11 cellular contexts compared by ENCODE assay signal in genomic region chr9:92534199-92535159, GRCh38. TPM values are rescaled to one million over a fixed set of nuclear protein-coding genes. Genes with fewer than 3 reads are reported as not detected.
A peak's percentile ranks its signal among the peaks of the same experiment; 100 is the strongest.
DNase-seq lines count a peak whose midpoint lies in the region; ATAC-seq, FAIRE-seq and TF ChIP-seq lines count a peak whose summit lies in the region.
"Had no signal": no experiment of that assay in that cellular context is flagged by ENCODE, and none has a peak within 500 bp of the region (broad histone marks: within the 10 kb centered on the region; RNA-seq: fewer than 3 reads in every experiment).

No MANE protein-coding gene starts in this region.

- peak overlapping the region in 1 of 4 donors; percentile 4 for H3K27ac ChIP-seq in transverse colon
- H3K27ac ChIP-seq in CD8-positive, alpha-beta memory T cell (ENCODE audit: low read depth, low read length) = no peak overlapping the region
- H3K27ac ChIP-seq: parathyroid adenoma had no signal

- peak; percentile 90 for FAIRE-seq in GM12891 (lab: Jason Lieb, UNC)

- TF ChIP-seq POLR2A in GM12891 (IDR thresholded peaks at IDR 0.05; ENCODE audit: low read depth, low read length) = no peak
- TF ChIP-seq POLR2A in transverse colon (IDR thresholded peaks at IDR 0.05) = no peak
- TF ChIP-seq POLR2A in lower leg skin (IDR thresholded peaks at IDR 0.05) = no peak

- peaks cover 0 to 2% (median 0%) of the 10 kb centered on the region in 5 donors for H3K9me3 Mint-ChIP-seq in CD8-positive, alpha-beta memory T cell
- H3K9me3 Mint-ChIP-seq: activated naive CD4-positive, alpha-beta T cell treated with anti-CD3 and anti-CD28 coated beads, Interleukin-2, amount 50 U/mL, for 24 hours had no signal

- H3K4me3 Mint-ChIP-seq in CD8-positive, alpha-beta memory T cell = peak overlapping the region in 1 of 7 donors; percentile 14
- H3K4me3 Mint-ChIP-seq: activated naive CD4-positive, alpha-beta T cell treated with anti-CD3 and anti-CD28 coated beads, Interleukin-2, amount 50 U/mL, for 24 hours; stimulated activated naive CD8-positive, alpha-beta T cell treated with anti-CD3 and anti-CD28 coated beads, Interleukin-15, Interleukin-2, amounts not matched to agents 100 ng/mL and 50 ng/mL, for 24 hours had no signal

- no peak overlapping the region for H3K27ac Mint-ChIP-seq in CD8-positive, alpha-beta memory T cell
- H3K27ac Mint-ChIP-seq: stimulated activated naive CD8-positive, alpha-beta T cell treated with anti-CD3 and anti-CD28 coated beads, Interleukin-15, Interleukin-2, amounts not matched to agents 100 ng/mL and 50 ng/mL, for 24 hours had no signal

- peaks cover 0 to 6% (median 3%) of the 10 kb centered on the region in 3 donors for H3K36me3 Mint-ChIP-seq in CD8-positive, alpha-beta memory T cell

- H3K36me3 ChIP-seq in transverse colon = no peaks in the 10 kb centered on the region
- no peaks in the 10 kb centered on the region for H3K36me3 ChIP-seq in CD8-positive, alpha-beta memory T cell (ENCODE audit: insufficient read depth, low read length)

- no peaks in the 10 kb centered on the region for H3K27me3 ChIP-seq in transverse colon
- no peaks in the 10 kb centered on the region for H3K27me3 ChIP-seq in CD8-positive, alpha-beta memory T cell (ENCODE audit: insufficient read depth, low read length, poor library complexity, severe bottlenecking)

- TF ChIP-seq CTCF in choroid plexus epithelial cell (conservative IDR thresholded peaks at IDR 0.05; ENCODE audit: low read depth, low read length) (no peak), transverse colon (IDR thresholded peaks at IDR 0.05) (no peak), lower leg skin (IDR thresholded peaks at IDR 0.05) (no peak)

- POLR2A ChIA-PET in CD8-positive, alpha-beta memory T cell (lab: Charles Lee) = no interaction called here

- no peaks in the 10 kb centered on the region for H3K27me3 Mint-ChIP-seq in CD8-positive, alpha-beta memory T cell
- H3K27me3 Mint-ChIP-seq: activated naive CD4-positive, alpha-beta T cell treated with anti-CD3 and anti-CD28 coated beads, Interleukin-2, amount 50 U/mL, for 24 hours; stimulated activated naive CD8-positive, alpha-beta T cell treated with anti-CD3 and anti-CD28 coated beads, Interleukin-15, Interleukin-2, amounts not matched to agents 100 ng/mL and 50 ng/mL, for 24 hours had no signal

- peak; percentile 58 for ATAC-seq in HG03432 (IDR thresholded peaks at IDR 0.05; ENCODE audit: unreplicated experiment)

- CTCF ChIA-PET in CD8-positive, alpha-beta memory T cell (lab: Charles Lee) = no interaction called here

- H3K4me1 Mint-ChIP-seq in CD8-positive, alpha-beta memory T cell = no peaks in the 10 kb centered on the region
- H3K4me1 Mint-ChIP-seq: activated naive CD4-positive, alpha-beta T cell treated with anti-CD3 and anti-CD28 coated beads, Interleukin-2, amount 50 U/mL, for 24 hours had no signal

- no peak for TF ChIP-seq EP300 in transverse colon (IDR thresholded peaks at IDR 0.05; ENCODE audit: low read depth)

- H3K4me1 ChIP-seq in transverse colon = no peaks in the 10 kb centered on the region
- no peaks in the 10 kb centered on the region for H3K4me1 ChIP-seq in CD8-positive, alpha-beta memory T cell (ENCODE audit: insufficient read depth, low read length)
- H3K4me1 ChIP-seq: parathyroid adenoma had no signal

- DNase-seq in GM12891 (ENCODE audit: insufficient read length, low spot score) (no peak), choroid plexus epithelial cell (ENCODE audit: low read depth) (peak; percentile 26), pons (ENCODE audit: low spot score) (peak; percentile 14), transverse colon (no peak), lower leg skin (ENCODE audit: low spot score in 2 of 2) (no peak)
- DNase-seq in activated effector memory CD4-positive, alpha-beta T cell treated with anti-CD3 and anti-CD28 coated beads, Interleukin-2, amount 50 U/mL, for 16 hours = no peak
- no peak for DNase-seq in CD8-positive, alpha-beta memory T cell

- intact Hi-C loops in transverse colon (cut with DNase I; ENCODE audit: low total_unique reads) (no loop called here), lower leg skin (cut with DNase I; ENCODE audit: low total_unique reads) (no loop called here)

- peak overlapping the region; percentile 44 for H3K4me3 ChIP-seq in choroid plexus epithelial cell (ENCODE audit: low read depth, low read length)
- H3K4me3 ChIP-seq in transverse colon = no peak overlapping the region
- no peak overlapping the region for H3K4me3 ChIP-seq in CD8-positive, alpha-beta memory T cell (ENCODE audit: low read length)
- no peak overlapping the region for H3K4me3 ChIP-seq in lower leg skin (ENCODE audit: low read depth, poor library complexity, severe bottlenecking)

- in situ Hi-C loops in transverse colon (cut with MboI; ENCODE audit: low pct_ligation_motif_present in 1 of 4, low pct_unique_long_range_greater_than_20kb in 1 of 4, low sequenced_read_pairs in 3 of 4) = no loop called here

- no peaks in the 10 kb centered on the region for H3K9me3 ChIP-seq in transverse colon
- H3K9me3 ChIP-seq in CD8-positive, alpha-beta memory T cell (ENCODE audit: low read length) = no peaks in the 10 kb centered on the region

- 51 to 71% methylated on average over 3 to 4 of the region's 4 CpGs for WGBS in transverse colon (ENCODE audit: low coverage in 1 of 2), 2 donors
- WGBS in lower leg skin, 2 donors = 63 to 73% methylated on average over 4 of the region's 4 CpGs

TF ChIP-seq in GM12891, 5 proteins besides CTCF, POLR2A, EP300 and RAD21:
- TF ChIP-seq TAF1 (IDR thresholded peaks at IDR 0.05; ENCODE audit: low read depth, low read length) = no peak
- no peak for TF ChIP-seq PAX5 (IDR thresholded peaks at IDR 0.05; ENCODE audit: insufficient read depth, low read length, severe bottlenecking)
- TF ChIP-seq SPI1 (IDR thresholded peaks at IDR 0.05; ENCODE audit: low read depth, low read length) = no peak
- no peak for TF ChIP-seq POLR2AphosphoS5 (IDR thresholded peaks at IDR 0.05; ENCODE audit: low read depth, low read length)
- no peak for TF ChIP-seq POU2F2 (IDR thresholded peaks at IDR 0.05; ENCODE audit: low read depth, low read length)

RNA-seq across cellular contexts. Expression of gene ECM2, which starts 1.3 kb away (rescaled TPM):
- polyA plus RNA-seq in GM12891 (2012; ENCODE audit: low read depth, missing spikeins) = 0.22 TPM
- total RNA-seq in transverse colon = 1 to 10 TPM in 3 of 4 donors, under 1 TPM in 1; 0.37 to 7.2 (median 3.1) TPM
- not detected for total RNA-seq in CD8-positive, alpha-beta memory T cell
- polyA plus RNA-seq in CD8-positive, alpha-beta memory T cell = not detected
- 10 to 100 TPM in 1 of 4 donors, 1 to 10 TPM in 3; 2.4 to 10.1 (median 3.8) TPM for total RNA-seq in lower leg skin

RNA-seq across cellular contexts. Expression of gene ASPN, which starts 52.2 kb away (rescaled TPM):
- not detected for polyA plus RNA-seq in GM12891 (2012; ENCODE audit: low read depth, missing spikeins)
- total RNA-seq in transverse colon = 100 to 1,000 TPM in 1 of 4 donors, 1 to 10 TPM in 3; 1.5 to 102 (median 3.9) TPM
- total RNA-seq in CD8-positive, alpha-beta memory T cell = not detected
- not detected for polyA plus RNA-seq in CD8-positive, alpha-beta memory T cell
- 1 to 10 TPM; 3.0 to 9.1 (median 5.7) TPM for total RNA-seq in lower leg skin

Comparison
In these comparisons a context has a peak if more than half of its experiments do, and no peak if none do; other contexts are left out.
1. DNase-seq: peak in choroid plexus epithelial cell (single experiment) and pons (single experiment); none in GM12891 (single experiment), transverse colon (single experiment), activated effector memory CD4-positive, alpha-beta T cell treated with anti-CD3 and anti-CD28 coated beads, Interleukin-2, amount 50 U/mL, for 16 hours (single experiment), CD8-positive, alpha-beta memory T cell (0 of 5) and lower leg skin (0 of 2).